1 cellular context compared by ENCODE assay signal in the genomic region with DNA sequence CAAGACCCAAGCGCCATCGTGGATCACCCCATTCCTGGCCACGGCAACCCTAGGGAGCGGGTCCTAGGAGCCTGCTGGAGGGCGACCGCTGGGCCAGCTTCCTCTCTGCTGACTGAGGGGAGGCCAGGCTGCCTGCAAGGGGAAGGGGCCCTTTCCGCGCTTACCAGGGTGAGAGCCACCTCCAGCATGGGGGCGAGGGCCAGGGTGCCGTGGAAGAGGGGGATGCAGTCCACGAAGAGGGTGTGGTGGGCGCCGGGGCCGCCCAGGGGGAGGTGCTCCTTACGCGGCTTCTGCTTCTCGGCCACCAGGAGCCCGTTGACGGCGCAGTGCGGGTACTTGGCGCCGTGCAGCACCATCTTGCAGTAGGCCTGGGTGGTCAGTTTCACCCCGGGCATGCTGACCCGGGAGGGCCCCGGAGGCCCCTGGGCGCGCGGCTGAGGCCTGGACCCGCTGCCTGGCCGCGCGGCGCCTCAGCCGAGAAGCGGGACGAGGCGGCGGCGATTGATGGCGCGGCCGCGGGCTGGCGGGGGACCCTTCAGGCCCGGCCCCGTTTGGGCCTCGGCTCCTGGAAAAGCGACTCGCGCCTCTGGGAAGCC.
TF ChIP-seq lines count a peak whose summit lies in the region.

No MANE protein-coding gene starts in this region.

TF ChIP-seq in GM23338, 12 proteins besides CTCF, POLR2A, EP300 and RAD21 (continued from another document):
- no peak for TF ChIP-seq STAT1 (IDR thresholded peaks at IDR 0.05; ENCODE audit: unreplicated experiment)
- TF ChIP-seq, protein P1, sequence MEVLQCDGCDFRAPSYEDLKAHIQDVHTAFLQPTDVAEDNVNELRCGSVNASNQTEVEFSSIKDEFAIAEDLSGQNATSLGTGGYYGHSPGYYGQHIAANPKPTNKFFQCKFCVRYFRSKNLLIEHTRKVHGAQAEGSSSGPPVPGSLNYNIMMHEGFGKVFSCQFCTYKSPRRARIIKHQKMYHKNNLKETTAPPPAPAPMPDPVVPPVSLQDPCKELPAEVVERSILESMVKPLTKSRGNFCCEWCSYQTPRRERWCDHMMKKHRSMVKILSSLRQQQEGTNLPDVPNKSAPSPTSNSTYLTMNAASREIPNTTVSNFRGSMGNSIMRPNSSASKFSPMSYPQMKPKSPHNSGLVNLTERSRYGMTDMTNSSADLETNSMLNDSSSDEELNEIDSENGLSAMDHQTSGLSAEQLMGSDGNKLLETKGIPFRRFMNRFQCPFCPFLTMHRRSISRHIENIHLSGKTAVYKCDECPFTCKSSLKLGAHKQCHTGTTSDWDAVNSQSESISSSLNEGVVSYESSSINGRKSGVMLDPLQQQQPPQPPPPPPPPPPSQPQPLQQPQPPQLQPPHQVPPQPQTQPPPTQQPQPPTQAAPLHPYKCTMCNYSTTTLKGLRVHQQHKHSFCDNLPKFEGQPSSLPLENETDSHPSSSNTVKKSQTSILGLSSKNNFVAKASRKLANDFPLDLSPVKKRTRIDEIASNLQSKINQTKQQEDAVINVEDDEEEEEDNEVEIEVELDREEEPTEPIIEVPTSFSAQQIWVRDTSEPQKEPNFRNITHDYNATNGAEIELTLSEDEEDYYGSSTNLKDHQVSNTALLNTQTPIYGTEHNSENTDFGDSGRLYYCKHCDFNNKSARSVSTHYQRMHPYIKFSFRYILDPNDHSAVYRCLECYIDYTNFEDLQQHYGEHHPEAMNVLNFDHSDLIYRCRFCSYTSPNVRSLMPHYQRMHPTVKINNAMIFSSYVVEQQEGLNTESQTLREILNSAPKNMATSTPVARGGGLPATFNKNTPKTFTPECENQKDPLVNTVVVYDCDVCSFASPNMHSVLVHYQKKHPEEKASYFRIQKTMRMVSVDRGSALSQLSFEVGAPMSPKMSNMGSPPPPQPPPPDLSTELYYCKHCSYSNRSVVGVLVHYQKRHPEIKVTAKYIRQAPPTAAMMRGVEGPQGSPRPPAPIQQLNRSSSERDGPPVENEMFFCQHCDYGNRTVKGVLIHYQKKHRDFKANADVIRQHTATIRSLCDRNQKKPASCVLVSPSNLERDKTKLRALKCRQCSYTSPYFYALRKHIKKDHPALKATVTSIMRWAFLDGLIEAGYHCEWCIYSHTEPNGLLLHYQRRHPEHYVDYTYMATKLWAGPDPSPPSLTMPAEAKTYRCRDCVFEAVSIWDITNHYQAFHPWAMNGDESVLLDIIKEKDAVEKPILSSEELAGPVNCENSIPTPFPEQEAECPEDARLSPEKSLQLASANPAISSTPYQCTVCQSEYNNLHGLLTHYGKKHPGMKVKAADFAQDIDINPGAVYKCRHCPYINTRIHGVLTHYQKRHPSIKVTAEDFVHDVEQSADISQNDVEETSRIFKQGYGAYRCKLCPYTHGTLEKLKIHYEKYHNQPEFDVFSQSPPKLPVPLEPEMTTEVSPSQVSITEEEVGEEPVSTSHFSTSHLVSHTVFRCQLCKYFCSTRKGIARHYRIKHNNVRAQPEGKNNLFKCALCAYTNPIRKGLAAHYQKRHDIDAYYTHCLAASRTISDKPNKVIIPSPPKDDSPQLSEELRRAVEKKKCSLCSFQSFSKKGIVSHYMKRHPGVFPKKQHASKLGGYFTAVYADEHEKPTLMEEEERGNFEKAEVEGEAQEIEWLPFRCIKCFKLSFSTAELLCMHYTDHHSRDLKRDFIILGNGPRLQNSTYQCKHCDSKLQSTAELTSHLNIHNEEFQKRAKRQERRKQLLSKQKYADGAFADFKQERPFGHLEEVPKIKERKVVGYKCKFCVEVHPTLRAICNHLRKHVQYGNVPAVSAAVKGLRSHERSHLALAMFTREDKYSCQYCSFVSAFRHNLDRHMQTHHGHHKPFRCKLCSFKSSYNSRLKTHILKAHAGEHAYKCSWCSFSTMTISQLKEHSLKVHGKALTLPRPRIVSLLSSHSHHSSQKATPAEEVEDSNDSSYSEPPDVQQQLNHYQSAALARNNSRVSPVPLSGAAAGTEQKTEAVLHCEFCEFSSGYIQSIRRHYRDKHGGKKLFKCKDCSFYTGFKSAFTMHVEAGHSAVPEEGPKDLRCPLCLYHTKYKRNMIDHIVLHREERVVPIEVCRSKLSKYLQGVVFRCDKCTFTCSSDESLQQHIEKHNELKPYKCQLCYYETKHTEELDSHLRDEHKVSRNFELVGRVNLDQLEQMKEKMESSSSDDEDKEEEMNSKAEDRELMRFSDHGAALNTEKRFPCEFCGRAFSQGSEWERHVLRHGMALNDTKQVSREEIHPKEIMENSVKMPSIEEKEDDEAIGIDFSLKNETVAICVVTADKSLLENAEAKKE (CRISPR knock-in tag; IDR thresholded peaks at IDR 0.05), result no peak
- no peak for TF ChIP-seq EZH2 (IDR thresholded peaks at IDR 0.05; ENCODE audit: low read depth, unreplicated experiment)
- no peak for TF ChIP-seq ZNF114 (CRISPR knock-in tag; IDR thresholded peaks at IDR 0.05)
- no peak for TF ChIP-seq JUNB (IDR thresholded peaks at IDR 0.05; ENCODE audit: unreplicated experiment)
- TF ChIP-seq POLR2AphosphoS5 (IDR thresholded peaks at IDR 0.05; ENCODE audit: low read depth), result no peak
- no peak for TF ChIP-seq NANOG (IDR thresholded peaks at IDR 0.05; ENCODE audit: borderline replicate concordance)
- no peak for TF ChIP-seq CREB1 (CRISPR knock-in tag; IDR thresholded peaks at IDR 0.05; ENCODE audit: low read depth)
